22 cellular contexts compared by ENCODE assay signal in genomic region chr5:14401639-14402038, GRCh38.
"Had no signal": no experiment of that assay in that cellular context is flagged by ENCODE, and none has a peak within 500 bp of the region (broad histone marks: within the 10 kb centered on the region; RNA-seq: fewer than 3 reads in every experiment).

No MANE protein-coding gene starts in this region.

- H3K36me3 Mint-ChIP-seq: natural killer cell had no signal

- H3K4me3 ChIP-seq: gastrocnemius medialis, lower lobe of right lung, neural progenitor cell, ovary, psoas muscle, sigmoid colon, testis, tibial artery had no signal

- H3K4me1 ChIP-seq: neural progenitor cell, psoas muscle had no signal

- H3K36me3 ChIP-seq: neural progenitor cell, ovary had no signal

- DNase-seq: cortex of kidney; effector memory CD8-positive, alpha-beta T cell; foreskin fibroblast; gastrocnemius medialis; head of caudate nucleus; left ventricle myocardium superior; lower lobe of right lung; natural killer cell; nucleus accumbens; ovary; posterior cingulate gyrus; psoas muscle; right cardiac atrium; sigmoid colon; stimulated activated CD4-positive, alpha-beta T cell treated with anti-CD3 and anti-CD28 coated beads, Interleukin-4, amount 100 ng/mL, for 4 hours; stimulated activated naive CD8-positive, alpha-beta T cell treated with anti-CD3 and anti-CD28 coated beads, Interleukin-15, Interleukin-2, amounts not matched to agents 100 U/mL and 50 U/mL, for 24 hours; substantia nigra; testis; tibial artery had no signal

- H3K9ac ChIP-seq: neural progenitor cell had no signal

- H3K9me3 ChIP-seq: gastrocnemius medialis, lower lobe of right lung, ovary, psoas muscle, sigmoid colon, testis, tibial artery had no signal

- ATAC-seq: effector memory CD8-positive, alpha-beta T cell; gastrocnemius medialis; left ventricle myocardium superior; lower lobe of right lung; natural killer cell; psoas muscle; right cardiac atrium; stimulated activated memory B cell treated with anti-CD40 and anti-IgM and Interleukin-4, amounts not matched to agents 10 μg/mL and 1 μg/mL and 100 μg/mL, for 72 hours; stimulated activated naive CD8-positive, alpha-beta T cell treated with anti-CD3 and anti-CD28 coated beads, Interleukin-15, Interleukin-2, amounts not matched to agents 100 U/mL and 50 U/mL, for 24 hours had no signal

- H3K27ac Mint-ChIP-seq: neural progenitor cell, type B pancreatic cell had no signal

- H3K9me3 Mint-ChIP-seq: neural progenitor cell, type B pancreatic cell had no signal

- H3K27me3 Mint-ChIP-seq: effector memory CD8-positive, alpha-beta T cell; stimulated activated memory B cell treated with anti-CD40 and anti-IgM and Interleukin-4, amounts not matched to agents 10 μg/mL and 1 μg/mL and 100 μg/mL, for 72 hours; type B pancreatic cell had no signal

- H2AFZ ChIP-seq: neural progenitor cell had no signal

- H3K4me3 Mint-ChIP-seq: effector memory CD8-positive, alpha-beta T cell; natural killer cell; neural progenitor cell; stimulated activated memory B cell treated with anti-CD40 and anti-IgM and Interleukin-4, amounts not matched to agents 10 μg/mL and 1 μg/mL and 100 μg/mL, for 72 hours; type B pancreatic cell had no signal

- H3K4me2 ChIP-seq: neural progenitor cell had no signal

- H3K27ac ChIP-seq: gastrocnemius medialis, lower lobe of right lung, neural progenitor cell, ovary, psoas muscle, sigmoid colon, testis, tibial artery had no signal

- H3K27me3 ChIP-seq: gastrocnemius medialis, neural progenitor cell, ovary, sigmoid colon, testis, tibial artery had no signal
